ENCODE assay signal across 30 cellular contexts in the genomic region with DNA sequence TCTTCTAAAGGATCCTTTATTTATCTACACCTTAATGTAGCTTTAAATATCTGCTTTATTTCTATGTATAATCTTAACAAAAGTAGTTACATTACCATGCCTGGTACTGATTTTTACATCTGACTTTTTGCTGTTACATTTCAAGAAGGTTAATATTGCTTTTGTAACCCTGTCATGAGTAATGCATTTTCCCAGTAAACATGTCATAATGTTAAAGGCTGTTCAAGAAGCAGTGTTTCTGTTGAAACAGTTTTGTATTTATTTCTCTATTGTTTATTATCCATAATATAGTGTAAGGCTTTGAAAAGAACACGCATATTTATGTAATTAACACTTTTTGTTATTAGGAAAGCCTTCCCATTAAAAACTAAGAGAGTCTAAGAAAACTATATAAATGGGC.
"Had no signal": no experiment of that assay in that cellular context is flagged by ENCODE, and none has a peak within 500 bp of the region (broad histone marks: within the 10 kb centered on the region; RNA-seq: fewer than 3 reads in every experiment).

No MANE protein-coding gene starts in this region.

- H3K4me3 ChIP-seq: coronary artery, left lung, lower lobe of right lung, mucosa of descending colon, pancreas, prostate gland, skin epidermis, suprapubic skin, tibial artery had no signal

- H3K27ac Mint-ChIP-seq: activated B cell treated with CpG ODN at 0.5 μM for 24 hours; activated CD8-positive, alpha-beta memory T cell treated with anti-CD3 and anti-CD28 coated beads, Interleukin-2, amount 10 ng/mL, durations not matched to agents 7 days and 5 days; activated CD8-positive, alpha-beta T cell treated with anti-CD3 and anti-CD28 coated beads, Interleukin-2, amount 10 ng/mL, durations not matched to agents 7 days and 5 days; activated naive CD4-positive, alpha-beta T cell treated with anti-CD3 and anti-CD28 coated beads, Interleukin-2, amount 50 U/mL, for 72 hours; activated T-helper 2 cell treated with anti-CD3 and anti-CD28 coated beads, Interferon-gamma antibody, Interleukin-2, Interleukin-4, amounts not matched to agents 10 μg/mL and 5 μg/mL and 100 μg/mL, durations not matched to agents 14 hours and 24 hours and 36 hours; natural killer cell treated with Interleukin-12 subunit alpha and Interleukin-12 subunit beta and Interleukin-15 and Interleukin-18, amount 100 ng/mL, for 72 hours; stimulated activated effector memory CD8-positive, alpha-beta T cell treated with anti-CD3 and anti-CD28 coated beads, Interleukin-12 subunit alpha, Interleukin-12 subunit beta, amount 100 ng/mL, for 72 hours; stimulated activated naive CD8-positive, alpha-beta T cell treated with anti-CD3 and anti-CD28 coated beads, Interleukin-15, amount 100 ng/mL, for 72 hours; T-helper 2 cell treated with Interferon-gamma antibody and Interleukin-4, amounts not matched to agents 5 μg/mL and 100 μg/mL, for 36 hours had no signal

- H3K4me3 Mint-ChIP-seq: activated B cell treated with CpG ODN at 0.5 μM for 24 hours; activated CD8-positive, alpha-beta memory T cell treated with anti-CD3 and anti-CD28 coated beads, Interleukin-2, amount 10 ng/mL, durations not matched to agents 7 days and 5 days; activated CD8-positive, alpha-beta T cell treated with anti-CD3 and anti-CD28 coated beads, Interleukin-2, amount 10 ng/mL, durations not matched to agents 7 days and 5 days; natural killer cell treated with Interleukin-12 subunit alpha and Interleukin-12 subunit beta and Interleukin-15 and Interleukin-18, amount 100 ng/mL, for 72 hours; stimulated activated effector memory CD8-positive, alpha-beta T cell treated with anti-CD3 and anti-CD28 coated beads, Interleukin-12 subunit alpha, Interleukin-12 subunit beta, amount 100 ng/mL, for 72 hours; stimulated activated naive CD8-positive, alpha-beta T cell treated with anti-CD3 and anti-CD28 coated beads, Interleukin-15, amount 100 ng/mL, for 72 hours; T-helper 2 cell treated with Interferon-gamma antibody and Interleukin-4, amounts not matched to agents 5 μg/mL and 100 μg/mL, for 36 hours had no signal

- DNase-seq: activated B cell treated with CpG ODN at 0.5 μM for 24 hours; activated CD4-positive, alpha-beta T cell treated with anti-CD3 and anti-CD28 coated beads, Interleukin-2, amount 50 U/mL, for 1 hour; activated CD8-positive, alpha-beta memory T cell treated with anti-CD3 and anti-CD28 coated beads, Interleukin-2, amount 10 ng/mL, durations not matched to agents 7 days and 5 days; activated CD8-positive, alpha-beta T cell treated with anti-CD3 and anti-CD28 coated beads, Interleukin-2, amount 10 ng/mL, durations not matched to agents 7 days and 5 days; activated T-cell treated with anti-CD3 and anti-CD28 coated beads, Interleukin-2, amount 50 U/mL, for 48 hours; anterior cingulate cortex; cerebellar nuclear complex; foreskin keratinocyte; kidney glomerular epithelial cell; left lung; lower lobe of right lung; mesendoderm; mucosa of descending colon; nucleus accumbens; pancreas; retina; stimulated activated CD4-positive, alpha-beta T cell treated with anti-CD3 and anti-CD28 coated beads, Interleukin-12 subunit alpha, Interleukin-12 subunit beta, amount 100 ng/mL, for 4 hours; stimulated activated CD4-positive, alpha-beta T cell treated with anti-CD3 and anti-CD28 coated beads, Interleukin-4, amount 100 ng/mL, for 1 hour; stimulated activated naive CD8-positive, alpha-beta T cell treated with anti-CD3 and anti-CD28 coated beads, Interleukin-15, amount 100 ng/mL, for 72 hours; T-helper 1 cell; tibial artery had no signal

- H3K4me1 Mint-ChIP-seq: activated B cell treated with CpG ODN at 0.5 μM for 24 hours; activated CD8-positive, alpha-beta memory T cell treated with anti-CD3 and anti-CD28 coated beads, Interleukin-2, amount 10 ng/mL, durations not matched to agents 7 days and 5 days; stimulated activated effector memory CD8-positive, alpha-beta T cell treated with anti-CD3 and anti-CD28 coated beads, Interleukin-12 subunit alpha, Interleukin-12 subunit beta, amount 100 ng/mL, for 72 hours; stimulated activated naive CD8-positive, alpha-beta T cell treated with anti-CD3 and anti-CD28 coated beads, Interleukin-15, amount 100 ng/mL, for 72 hours had no signal

- H3K36me3 Mint-ChIP-seq: activated CD8-positive, alpha-beta memory T cell treated with anti-CD3 and anti-CD28 coated beads, Interleukin-2, amount 10 ng/mL, durations not matched to agents 7 days and 5 days; activated naive CD4-positive, alpha-beta T cell treated with anti-CD3 and anti-CD28 coated beads, Interleukin-2, amount 50 U/mL, for 72 hours; natural killer cell treated with Interleukin-12 subunit alpha and Interleukin-12 subunit beta and Interleukin-15 and Interleukin-18, amount 100 ng/mL, for 72 hours; stimulated activated effector memory CD8-positive, alpha-beta T cell treated with anti-CD3 and anti-CD28 coated beads, Interleukin-12 subunit alpha, Interleukin-12 subunit beta, amount 100 ng/mL, for 72 hours had no signal

- H3K9me3 Mint-ChIP-seq: activated B cell treated with CpG ODN at 0.5 μM for 24 hours; activated naive CD4-positive, alpha-beta T cell treated with anti-CD3 and anti-CD28 coated beads, Interleukin-2, amount 50 U/mL, for 72 hours; activated T-helper 2 cell treated with anti-CD3 and anti-CD28 coated beads, Interferon-gamma antibody, Interleukin-2, Interleukin-4, amounts not matched to agents 10 μg/mL and 5 μg/mL and 100 μg/mL, durations not matched to agents 14 hours and 24 hours and 36 hours; natural killer cell treated with Interleukin-12 subunit alpha and Interleukin-12 subunit beta and Interleukin-15 and Interleukin-18, amount 100 ng/mL, for 72 hours; stimulated activated naive CD8-positive, alpha-beta T cell treated with anti-CD3 and anti-CD28 coated beads, Interleukin-15, amount 100 ng/mL, for 72 hours; T-helper 2 cell treated with Interferon-gamma antibody and Interleukin-4, amounts not matched to agents 5 μg/mL and 100 μg/mL, for 36 hours had no signal

- H3K27me3 Mint-ChIP-seq: activated B cell treated with CpG ODN at 0.5 μM for 24 hours; activated CD8-positive, alpha-beta memory T cell treated with anti-CD3 and anti-CD28 coated beads, Interleukin-2, amount 10 ng/mL, durations not matched to agents 7 days and 5 days; natural killer cell treated with Interleukin-12 subunit alpha and Interleukin-12 subunit beta and Interleukin-15 and Interleukin-18, amount 100 ng/mL, for 72 hours; stimulated activated naive CD8-positive, alpha-beta T cell treated with anti-CD3 and anti-CD28 coated beads, Interleukin-15, amount 100 ng/mL, for 72 hours had no signal
